In the genomic region with DNA sequence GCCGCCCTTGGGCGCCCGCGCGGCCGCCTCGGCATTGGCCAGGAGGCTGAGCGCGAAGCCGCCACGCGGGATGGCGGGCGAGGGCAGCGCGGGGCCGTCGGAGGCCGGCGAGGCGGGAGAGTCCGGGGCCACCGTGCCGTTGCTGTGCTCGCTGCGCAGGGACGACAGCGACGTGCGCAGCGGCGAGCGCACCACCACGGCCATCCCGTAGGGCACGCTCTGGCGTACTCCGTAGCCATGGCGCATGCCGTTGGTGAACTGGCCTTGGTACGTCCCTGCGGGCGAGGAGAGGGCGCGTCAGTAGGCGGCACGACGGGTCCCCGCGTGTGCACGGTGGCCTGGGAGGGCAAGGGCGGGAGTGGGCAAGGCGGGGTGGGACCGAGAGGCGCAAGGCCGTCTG, we compare ENCODE assay signal across 2 cellular contexts.
TF ChIP-seq lines count a peak whose summit lies in the region.

No MANE protein-coding gene starts in this region.

TF ChIP-seq in IMR-90, 13 proteins besides CTCF, POLR2A, EP300 and RAD21:
- no peak for TF ChIP-seq FOS (IDR thresholded peaks at IDR 0.05; ENCODE audit: low read depth, low read length)
- no peak for TF ChIP-seq RCOR1 (IDR thresholded peaks at IDR 0.05; ENCODE audit: insufficient replicate concordance, low read length)
- TF ChIP-seq NFE2L2 (IDR thresholded peaks at IDR 0.05; ENCODE audit: low read depth, low read length), result no peak
- no peak for TF ChIP-seq MXI1 (IDR thresholded peaks at IDR 0.05; ENCODE audit: borderline replicate concordance, low read depth, low read length)
- TF ChIP-seq, protein P1, sequence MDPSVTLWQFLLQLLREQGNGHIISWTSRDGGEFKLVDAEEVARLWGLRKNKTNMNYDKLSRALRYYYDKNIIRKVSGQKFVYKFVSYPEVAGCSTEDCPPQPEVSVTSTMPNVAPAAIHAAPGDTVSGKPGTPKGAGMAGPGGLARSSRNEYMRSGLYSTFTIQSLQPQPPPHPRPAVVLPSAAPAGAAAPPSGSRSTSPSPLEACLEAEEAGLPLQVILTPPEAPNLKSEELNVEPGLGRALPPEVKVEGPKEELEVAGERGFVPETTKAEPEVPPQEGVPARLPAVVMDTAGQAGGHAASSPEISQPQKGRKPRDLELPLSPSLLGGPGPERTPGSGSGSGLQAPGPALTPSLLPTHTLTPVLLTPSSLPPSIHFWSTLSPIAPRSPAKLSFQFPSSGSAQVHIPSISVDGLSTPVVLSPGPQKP (IDR thresholded peaks at IDR 0.05; ENCODE audit: borderline replicate concordance, low read depth, low read length), result no peak
- no peak for TF ChIP-seq BHLHE40 (IDR thresholded peaks at IDR 0.05; ENCODE audit: low read depth, low read length)
- TF ChIP-seq CEBPB (IDR thresholded peaks at IDR 0.05; ENCODE audit: low read depth, low read length), result no peak
- no peak for TF ChIP-seq CHD1 (IDR thresholded peaks at IDR 0.05; ENCODE audit: low read depth, low read length)
- TF ChIP-seq, protein P2, sequence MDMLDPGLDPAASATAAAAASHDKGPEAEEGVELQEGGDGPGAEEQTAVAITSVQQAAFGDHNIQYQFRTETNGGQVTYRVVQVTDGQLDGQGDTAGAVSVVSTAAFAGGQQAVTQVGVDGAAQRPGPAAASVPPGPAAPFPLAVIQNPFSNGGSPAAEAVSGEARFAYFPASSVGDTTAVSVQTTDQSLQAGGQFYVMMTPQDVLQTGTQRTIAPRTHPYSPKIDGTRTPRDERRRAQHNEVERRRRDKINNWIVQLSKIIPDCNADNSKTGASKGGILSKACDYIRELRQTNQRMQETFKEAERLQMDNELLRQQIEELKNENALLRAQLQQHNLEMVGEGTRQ (IDR thresholded peaks at IDR 0.05; ENCODE audit: low read depth, low read length), result no peak
- TF ChIP-seq RFX5 (IDR thresholded peaks at IDR 0.05; ENCODE audit: low read depth, low read length), result no peak
- no peak for TF ChIP-seq SMC3 (IDR thresholded peaks at IDR 0.05; ENCODE audit: low read depth, low read length)
- no peak for TF ChIP-seq MAFK (IDR thresholded peaks at IDR 0.05; ENCODE audit: low read depth, low read length)
- TF ChIP-seq MAZ (IDR thresholded peaks at IDR 0.05; ENCODE audit: borderline replicate concordance, low read depth, low read length), result no peak

TF ChIP-seq in H1, 55 proteins besides CTCF, POLR2A, EP300 and RAD21:
- TF ChIP-seq NANOG (IDR thresholded peaks at IDR 0.05; ENCODE audit: insufficient read depth, low read depth, low read length, poor library complexity, severe bottlenecking), result no peak
- TF ChIP-seq, protein P3, sequence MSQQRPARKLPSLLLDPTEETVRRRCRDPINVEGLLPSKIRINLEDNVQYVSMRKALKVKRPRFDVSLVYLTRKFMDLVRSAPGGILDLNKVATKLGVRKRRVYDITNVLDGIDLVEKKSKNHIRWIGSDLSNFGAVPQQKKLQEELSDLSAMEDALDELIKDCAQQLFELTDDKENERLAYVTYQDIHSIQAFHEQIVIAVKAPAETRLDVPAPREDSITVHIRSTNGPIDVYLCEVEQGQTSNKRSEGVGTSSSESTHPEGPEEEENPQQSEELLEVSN (IDR thresholded peaks at IDR 0.05), result no peak
- no peak for TF ChIP-seq CHD1 (IDR thresholded peaks at IDR 0.05; ENCODE audit: low read depth, low read length)
- TF ChIP-seq RNF2 (IDR thresholded peaks at IDR 0.05; ENCODE audit: borderline replicate concordance, low read depth, low read length, missing control alignments, poor library complexity, severe bottlenecking), result no peak
- TF ChIP-seq TEAD4 (IDR thresholded peaks at IDR 0.05; ENCODE audit: low read depth, low read length), result no peak
- no peak for TF ChIP-seq ASH2L (IDR thresholded peaks at IDR 0.05; ENCODE audit: low read length)
- TF ChIP-seq GTF2F1 (IDR thresholded peaks at IDR 0.05; ENCODE audit: borderline replicate concordance, low read depth, low read length), result no peak
- TF ChIP-seq, protein P2 (IDR thresholded peaks at IDR 0.05; ENCODE audit: low read length), result no peak
- no peak for TF ChIP-seq ZNF274 (IDR thresholded peaks at IDR 0.05; ENCODE audit: borderline replicate concordance, extremely low read depth, low read length)
- no peak for TF ChIP-seq KDM1A (IDR thresholded peaks at IDR 0.05; ENCODE audit: borderline replicate concordance, low read length)
- no peak for TF ChIP-seq BACH1 (IDR thresholded peaks at IDR 0.05; ENCODE audit: low read length)
- TF ChIP-seq CHD7 (IDR thresholded peaks at IDR 0.05; ENCODE audit: insufficient replicate concordance, low read length), result no peak
- TF ChIP-seq EGR1 (IDR thresholded peaks at IDR 0.05; ENCODE audit: borderline replicate concordance, low read depth, low read length), result no peak
